In the genomic region with DNA sequence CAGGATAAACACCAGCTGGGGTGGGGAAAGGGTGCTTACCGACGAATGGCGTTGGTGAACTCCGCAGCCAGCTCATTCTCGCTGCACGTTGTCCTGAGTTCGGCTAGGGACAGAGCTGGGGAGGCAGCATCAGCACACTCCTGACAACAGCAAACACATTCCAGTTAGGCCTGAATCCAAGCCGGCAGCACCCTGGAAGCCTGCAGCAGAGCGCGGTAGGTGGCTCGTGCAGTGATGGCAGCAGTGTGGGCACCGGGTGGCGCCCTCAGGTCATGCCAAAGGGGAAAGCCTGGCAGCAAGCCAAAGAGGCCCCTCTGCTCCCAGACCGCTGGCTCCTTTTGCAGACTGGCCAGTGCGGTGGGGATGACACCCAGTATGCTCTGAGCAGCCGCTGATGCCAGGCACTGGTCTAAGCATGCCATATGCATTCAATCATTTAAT, we compare ENCODE assay signal across 8 cellular contexts.
A peak's percentile ranks its signal among the peaks of the same experiment; 100 is the strongest.
DNase-seq lines count a peak whose midpoint lies in the region; TF ChIP-seq lines count a peak whose summit lies in the region.

No MANE protein-coding gene starts in this region.

- intact Hi-C loops in head of caudate nucleus (cut with DNase I) (no loop called here), PC-9 (cut with micrococcal nuclease; ENCODE audit: unreplicated experiment) (no loop called here)

- no peak overlapping the region for H2AFZ ChIP-seq in PC-9

- H3K4me3 ChIP-seq in SJCRH30 (no peak overlapping the region), PC-9 (no peak overlapping the region)

- CTCF ChIA-PET in PC-9 (lab: Charles Lee): no interaction called here

- no peak overlapping the region for H3K4me2 ChIP-seq in PC-9

- no peak overlapping the region for H3K27ac ChIP-seq in SJCRH30
- no peak overlapping the region for H3K27ac ChIP-seq in PC-9

- TF ChIP-seq CTCF in PC-9 (conservative IDR thresholded peaks at IDR 0.05): no peak

- no peaks in the 10 kb centered on the region for H4K20me1 ChIP-seq in PC-9 (ENCODE audit: insufficient read depth)

- H3K27me3 ChIP-seq in SJCRH30 (no peaks in the 10 kb centered on the region), PC-9 (ENCODE audit: insufficient read depth, low read depth) (no peaks in the 10 kb centered on the region)

- H3K4me1 ChIP-seq in SJCRH30 (no peaks in the 10 kb centered on the region), PC-9 (replicated peaks; ENCODE audit: insufficient read depth) (0 out of 2 replicates have a peak, but pooled peaks cover 4% of the 10 kb centered on the region)

- POLR2A ChIA-PET in PC-9 (lab: Charles Lee; ENCODE audit: unreplicated experiment): no interaction called here

- DNase-seq in NCI-H524 (lab: John Stamatoyannopoulos, UW) (peak; percentile 7 to 44), NCI-H524 treated with DMSO at 0.1 percent for 48 hours (lab: John Stamatoyannopoulos, UW) (no peak), SJCRH30 (peak; percentile 54 to 61), head of caudate nucleus (peak in 33 of 42 donors; percentile 13 to 73 (median 45)), T-helper 9 cell (no peak), PC-9 (no peak), cerebellar cortex (ENCODE audit: low spot score) (no peak)
- peak; percentile 15 for DNase-seq in stimulated activated CD8-positive, alpha-beta memory T cell treated with anti-CD3 and anti-CD28 coated beads, Interleukin-4, amount 100 ng/mL, for 24 hours (ENCODE audit: low read depth)

- H3K79me2 ChIP-seq in PC-9 (ENCODE audit: low read depth): no peaks in the 10 kb centered on the region

- no TSS peak for BruUV-seq in PC-9 (replicated peaks; lab: Mats Ljungman, UMichigan)

- H3K36me3 ChIP-seq in SJCRH30: peaks cover 2% of the 10 kb centered on the region; the same call in 1 of the 2 replicates
- no peaks in the 10 kb centered on the region for H3K36me3 ChIP-seq in PC-9 (ENCODE audit: low read depth)

- no peaks in the 10 kb centered on the region for H3K9me3 ChIP-seq in SJCRH30 (replicated peaks)
- H3K9me3 ChIP-seq in PC-9 (ENCODE audit: insufficient read depth, low read depth): no peaks in the 10 kb centered on the region

- H3F3A ChIP-seq in PC-9 (ENCODE audit: insufficient read depth, low read depth): no peaks in the 10 kb centered on the region

- H3K9me2 ChIP-seq in PC-9 (ENCODE audit: insufficient read depth): no peaks in the 10 kb centered on the region

Comparison
In these comparisons a context has a peak if more than half of its experiments do, and no peak if none do; other contexts are left out.
1. DNase-seq: peak in NCI-H524 (2 of 2), SJCRH30 (2 of 2), head of caudate nucleus (33 of 42) and stimulated activated CD8-positive, alpha-beta memory T cell treated with anti-CD3 and anti-CD28 coated beads, Interleukin-4, amount 100 ng/mL, for 24 hours (single experiment); none in NCI-H524 treated with DMSO at 0.1 percent for 48 hours (single experiment), T-helper 9 cell (single experiment), PC-9 (0 of 2) and cerebellar cortex (single experiment).